1 cellular context compared by ENCODE assay signal in the genomic region with DNA sequence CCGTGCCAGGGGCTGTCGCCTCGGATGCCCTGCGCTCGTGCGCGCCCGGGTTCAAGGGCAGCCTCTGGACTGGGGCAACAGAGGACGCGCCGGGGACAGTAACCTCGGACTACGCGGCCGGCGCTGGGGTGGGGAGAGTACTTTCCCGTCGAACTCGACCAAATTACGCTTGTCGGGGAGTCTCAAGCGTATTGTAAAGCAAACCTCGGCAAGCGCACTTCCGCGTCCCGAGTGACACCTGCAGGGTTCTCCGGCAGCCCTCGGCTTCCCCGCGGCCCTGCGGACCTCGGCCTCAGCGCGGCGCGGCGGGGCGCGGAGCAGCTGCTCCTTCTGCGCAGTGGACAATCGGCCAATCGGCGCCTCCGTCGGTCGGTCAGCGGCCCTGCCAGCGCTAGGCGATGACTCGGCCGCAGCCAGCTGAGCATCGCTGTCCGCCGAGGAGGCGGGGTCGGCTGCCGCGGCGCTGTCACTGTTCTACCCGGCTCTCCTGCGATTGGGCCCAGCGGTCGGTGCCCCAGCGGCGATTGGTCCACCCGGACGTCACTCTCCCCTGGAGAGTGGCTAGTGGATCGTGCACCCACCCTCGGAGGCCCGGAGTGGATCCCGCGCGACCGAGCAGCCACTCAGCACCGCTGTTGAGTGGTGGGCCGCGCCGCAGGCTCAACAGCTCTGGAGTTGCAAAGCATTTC.
TF ChIP-seq lines count a peak whose summit lies in the region.

A gene with protein sequence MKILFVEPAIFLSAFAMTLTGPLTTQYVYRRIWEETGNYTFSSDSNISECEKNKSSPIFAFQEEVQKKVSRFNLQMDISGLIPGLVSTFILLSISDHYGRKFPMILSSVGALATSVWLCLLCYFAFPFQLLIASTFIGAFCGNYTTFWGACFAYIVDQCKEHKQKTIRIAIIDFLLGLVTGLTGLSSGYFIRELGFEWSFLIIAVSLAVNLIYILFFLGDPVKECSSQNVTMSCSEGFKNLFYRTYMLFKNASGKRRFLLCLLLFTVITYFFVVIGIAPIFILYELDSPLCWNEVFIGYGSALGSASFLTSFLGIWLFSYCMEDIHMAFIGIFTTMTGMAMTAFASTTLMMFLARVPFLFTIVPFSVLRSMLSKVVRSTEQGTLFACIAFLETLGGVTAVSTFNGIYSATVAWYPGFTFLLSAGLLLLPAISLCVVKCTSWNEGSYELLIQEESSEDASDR (minus strand): TSS at position 433 of the 689 bp plus-strand sequence. CDS start 972 bp downstream, outside the sequence.

TF ChIP-seq in GM12878, 131 proteins besides CTCF, POLR2A, EP300 and RAD21 (continued from another document):
- TF ChIP-seq, protein P1, sequence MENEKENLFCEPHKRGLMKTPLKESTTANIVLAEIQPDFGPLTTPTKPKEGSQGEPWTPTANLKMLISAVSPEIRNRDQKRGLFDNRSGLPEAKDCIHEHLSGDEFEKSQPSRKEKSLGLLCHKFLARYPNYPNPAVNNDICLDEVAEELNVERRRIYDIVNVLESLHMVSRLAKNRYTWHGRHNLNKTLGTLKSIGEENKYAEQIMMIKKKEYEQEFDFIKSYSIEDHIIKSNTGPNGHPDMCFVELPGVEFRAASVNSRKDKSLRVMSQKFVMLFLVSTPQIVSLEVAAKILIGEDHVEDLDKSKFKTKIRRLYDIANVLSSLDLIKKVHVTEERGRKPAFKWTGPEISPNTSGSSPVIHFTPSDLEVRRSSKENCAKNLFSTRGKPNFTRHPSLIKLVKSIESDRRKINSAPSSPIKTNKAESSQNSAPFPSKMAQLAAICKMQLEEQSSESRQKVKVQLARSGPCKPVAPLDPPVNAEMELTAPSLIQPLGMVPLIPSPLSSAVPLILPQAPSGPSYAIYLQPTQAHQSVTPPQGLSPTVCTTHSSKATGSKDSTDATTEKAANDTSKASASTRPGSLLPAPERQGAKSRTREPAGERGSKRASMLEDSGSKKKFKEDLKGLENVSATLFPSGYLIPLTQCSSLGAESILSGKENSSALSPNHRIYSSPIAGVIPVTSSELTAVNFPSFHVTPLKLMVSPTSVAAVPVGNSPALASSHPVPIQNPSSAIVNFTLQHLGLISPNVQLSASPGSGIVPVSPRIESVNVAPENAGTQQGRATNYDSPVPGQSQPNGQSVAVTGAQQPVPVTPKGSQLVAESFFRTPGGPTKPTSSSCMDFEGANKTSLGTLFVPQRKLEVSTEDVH (IDR thresholded peaks at IDR 0.05; ENCODE audit: low read depth, partially characterized antibody): no peak
- TF ChIP-seq SIN3A (IDR thresholded peaks at IDR 0.05; ENCODE audit: low read depth, low read length) (peak; percentile 80; the same call in 1 of the 2 replicates), STAT3 (IDR thresholded peaks at IDR 0.05; ENCODE audit: low read depth, low read length) (no peak)
- TF ChIP-seq, protein P2, sequence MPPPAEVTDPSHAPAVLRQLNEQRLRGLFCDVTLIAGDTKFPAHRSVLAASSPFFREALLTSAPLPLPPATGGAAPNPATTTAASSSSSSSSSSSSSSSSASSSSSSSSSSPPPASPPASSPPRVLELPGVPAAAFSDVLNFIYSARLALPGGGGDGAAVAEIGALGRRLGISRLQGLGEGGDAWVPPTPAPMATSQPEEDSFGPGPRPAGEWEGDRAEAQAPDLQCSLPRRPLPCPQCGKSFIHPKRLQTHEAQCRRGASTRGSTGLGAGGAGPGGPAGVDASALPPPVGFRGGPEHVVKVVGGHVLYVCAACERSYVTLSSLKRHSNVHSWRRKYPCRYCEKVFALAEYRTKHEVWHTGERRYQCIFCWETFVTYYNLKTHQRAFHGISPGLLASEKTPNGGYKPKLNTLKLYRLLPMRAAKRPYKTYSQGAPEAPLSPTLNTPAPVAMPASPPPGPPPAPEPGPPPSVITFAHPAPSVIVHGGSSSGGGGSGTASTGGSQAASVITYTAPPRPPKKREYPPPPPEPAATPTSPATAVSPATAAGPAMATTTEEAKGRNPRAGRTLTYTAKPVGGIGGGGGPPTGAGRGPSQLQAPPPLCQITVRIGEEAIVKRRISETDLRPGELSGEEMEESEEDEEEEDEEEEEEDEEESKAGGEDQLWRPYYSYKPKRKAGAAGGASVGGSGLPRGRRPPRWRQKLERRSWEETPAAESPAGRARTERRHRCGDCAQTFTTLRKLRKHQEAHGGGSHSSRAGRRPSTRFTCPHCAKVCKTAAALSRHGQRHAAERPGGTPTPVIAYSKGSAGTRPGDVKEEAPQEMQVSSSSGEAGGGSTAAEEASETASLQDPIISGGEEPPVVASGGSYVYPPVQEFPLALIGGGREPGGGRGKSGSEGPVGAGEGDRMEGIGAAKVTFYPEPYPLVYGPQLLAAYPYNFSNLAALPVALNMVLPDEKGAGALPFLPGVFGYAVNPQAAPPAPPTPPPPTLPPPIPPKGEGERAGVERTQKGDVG (CRISPR knock-in tag; IDR thresholded peaks at IDR 0.05): no peak
- TF ChIP-seq, protein P3, sequence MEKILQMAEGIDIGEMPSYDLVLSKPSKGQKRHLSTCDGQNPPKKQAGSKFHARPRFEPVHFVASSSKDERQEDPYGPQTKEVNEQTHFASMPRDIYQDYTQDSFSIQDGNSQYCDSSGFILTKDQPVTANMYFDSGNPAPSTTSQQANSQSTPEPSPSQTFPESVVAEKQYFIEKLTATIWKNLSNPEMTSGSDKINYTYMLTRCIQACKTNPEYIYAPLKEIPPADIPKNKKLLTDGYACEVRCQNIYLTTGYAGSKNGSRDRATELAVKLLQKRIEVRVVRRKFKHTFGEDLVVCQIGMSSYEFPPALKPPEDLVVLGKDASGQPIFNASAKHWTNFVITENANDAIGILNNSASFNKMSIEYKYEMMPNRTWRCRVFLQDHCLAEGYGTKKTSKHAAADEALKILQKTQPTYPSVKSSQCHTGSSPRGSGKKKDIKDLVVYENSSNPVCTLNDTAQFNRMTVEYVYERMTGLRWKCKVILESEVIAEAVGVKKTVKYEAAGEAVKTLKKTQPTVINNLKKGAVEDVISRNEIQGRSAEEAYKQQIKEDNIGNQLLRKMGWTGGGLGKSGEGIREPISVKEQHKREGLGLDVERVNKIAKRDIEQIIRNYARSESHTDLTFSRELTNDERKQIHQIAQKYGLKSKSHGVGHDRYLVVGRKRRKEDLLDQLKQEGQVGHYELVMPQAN (conservative IDR thresholded peaks at IDR 0.05): peak; percentile 89
TF ChIP-seq in GM12878: peak in this region for 42.
